In genomic region chr9:95316794-95317118, GRCh38 we compare ENCODE assay signal across 7 cellular contexts. TPM values are rescaled to one million over a fixed set of nuclear protein-coding genes. Genes with fewer than 3 reads are reported as not detected.
DNase-seq lines count a peak whose midpoint lies in the region; ATAC-seq and TF ChIP-seq lines count a peak whose summit lies in the region.

No MANE protein-coding gene starts in this region.

- H3K27me3 ChIP-seq in adrenal gland (no peaks in the 10 kb centered on the region), left ventricle myocardium inferior (ENCODE audit: low read depth) (no peaks in the 10 kb centered on the region), prostate gland (replicated peaks; ENCODE audit: insufficient read depth) (no peaks in the 10 kb centered on the region)

- H3K9me3 ChIP-seq in adrenal gland (replicated peaks in 1 of 3) (no peaks in the 10 kb centered on the region), left ventricle myocardium inferior (replicated peaks) (no peaks in the 10 kb centered on the region), prostate gland (no peaks in the 10 kb centered on the region)

- no peak for TF ChIP-seq POLR2A in adrenal gland (IDR thresholded peaks at IDR 0.05)
- no peak for TF ChIP-seq POLR2A in prostate gland (IDR thresholded peaks at IDR 0.05)

- intact Hi-C loops in adrenal gland (cut with DNase I), result loop anchor here (5.0 to 10.0 kb wide), 2 partner anchors 188 to 191 kb away; no protein-coding TSS in a partner anchor
- intact Hi-C loops in left ventricle myocardium inferior (cut with micrococcal nuclease), result no loop called here
- intact Hi-C loops in prostate gland (cut with DNase I), result loop anchor here (2.0 to 5.0 kb wide), 2 partner anchors 194 to 561 kb away; partner anchors contain the start of gene ERCC6L2

- H3K4me3 ChIP-seq in adrenal gland (peak overlapping the region; percentile 25 to 99 (median 88)), left ventricle myocardium inferior (peak overlapping the region; percentile 99), prostate gland (peak overlapping the region; percentile 94 to 99)

- H3K36me3 ChIP-seq in adrenal gland (replicated peaks in 1 of 2) (no peaks in the 10 kb centered on the region), left ventricle myocardium inferior (no peaks in the 10 kb centered on the region), prostate gland (no peaks in the 10 kb centered on the region)

- peaks cover 0 to 16% of the 10 kb centered on the region in 2 donors for H3K4me1 ChIP-seq in adrenal gland (replicated peaks in 1 of 2)
- peaks cover 23% of the 10 kb centered on the region for H3K4me1 ChIP-seq in left ventricle myocardium inferior
- H3K4me1 ChIP-seq in prostate gland (replicated peaks), result no peaks in the 10 kb centered on the region

- H3K27ac ChIP-seq in adrenal gland (peak overlapping the region; percentile 31 to 93 (median 85)), left ventricle myocardium inferior (replicated peaks) (peak overlapping the region; percentile 99), prostate gland (peak overlapping the region; percentile 94 to 97)

- ATAC-seq in GM19467 (IDR thresholded peaks at IDR 0.05; ENCODE audit: unreplicated experiment) (peak; percentile 51), HG03558 (IDR thresholded peaks at IDR 0.05; ENCODE audit: extremely low read depth, unreplicated experiment) (peak; percentile 23)

- 0 to 1% (median 1%) methylated on average over 17 to 22 of the region's 22 CpGs for WGBS in adrenal gland, 4 donors
- 0% methylated on average over 22 of the region's 22 CpGs for WGBS in prostate gland

- DNase-seq in ELR (ENCODE audit: low read depth), result peak; percentile 90
- peak; percentile 65 to 85 for DNase-seq in NCI-H526 (lab: John Stamatoyannopoulos, UW)
- DNase-seq in adrenal gland, result peak; percentile 47 to 74 (median 66)
- DNase-seq in left ventricle myocardium inferior, result peak; percentile 67
- peak; percentile 41 for DNase-seq in prostate gland (ENCODE audit: low spot score)

- TF ChIP-seq CTCF in adrenal gland (IDR thresholded peaks at IDR 0.05) (no peak), left ventricle myocardium inferior (IDR thresholded peaks at IDR 0.05; ENCODE audit: borderline replicate concordance) (peak; percentile 16), prostate gland (IDR thresholded peaks at IDR 0.05) (no peak)

RNA-seq across cellular contexts. Expression of gene FANCC, which starts 0.8 kb away (rescaled TPM):
- total RNA-seq in adrenal gland (1 to 10 TPM; 2.1 to 5.9 (median 3.9) TPM), left ventricle myocardium inferior (4.1 TPM), prostate gland (10 to 100 TPM in 1 of 2 donors, 1 to 10 TPM in 1; 4.9 to 21.2 TPM)
- polyA plus RNA-seq in adrenal gland, result 1 to 10 TPM; 1.9 to 3.2 (median 2.3) TPM

Comparison
In these comparisons a context has a peak if more than half of its experiments do, and no peak if none do; other contexts are left out.
1. Peak in every context shown above with its lines: DNase-seq, ATAC-seq, H3K4me3 ChIP-seq and H3K27ac ChIP-seq.